Comparison of ENCODE assay signal across 33 cellular contexts in the genomic region with DNA sequence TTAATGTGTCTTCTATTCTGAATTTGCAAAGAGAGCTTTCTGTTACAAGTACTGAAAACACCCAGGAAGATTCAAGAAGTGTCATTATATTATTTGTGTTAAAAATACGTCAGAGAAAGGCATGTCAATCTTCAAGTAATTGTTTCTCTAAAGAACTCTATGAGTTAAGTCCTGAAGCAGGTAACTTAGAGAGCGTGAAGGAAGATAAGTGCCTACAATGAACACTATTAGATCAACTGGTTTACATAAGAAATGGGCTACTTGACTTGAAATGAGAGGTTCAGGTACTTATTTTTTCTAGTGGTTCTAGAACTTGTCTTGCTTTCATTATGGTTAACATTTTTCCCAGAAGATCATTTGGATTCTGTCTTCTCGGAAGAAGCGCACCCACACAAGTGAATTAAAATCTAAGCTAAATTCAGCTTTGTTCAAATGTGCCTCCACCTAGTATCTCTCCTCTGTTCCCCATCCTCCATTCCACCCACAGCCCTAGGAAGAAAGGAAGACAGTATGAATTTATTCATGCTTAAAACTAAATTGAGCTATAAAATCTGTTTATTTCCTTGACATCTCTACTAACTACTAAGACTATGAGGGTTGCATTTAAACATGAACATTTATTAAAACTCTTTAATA.
"Had no signal": no experiment of that assay in that cellular context is flagged by ENCODE, and none has a peak within 500 bp of the region (broad histone marks: within the 10 kb centered on the region; RNA-seq: fewer than 3 reads in every experiment).

No MANE protein-coding gene starts in this region.

- H3K27ac ChIP-seq: brain microvascular endothelial cell, Peyer's patch, SJSA1, VCaP had no signal

- H3K36me3 Mint-ChIP-seq: activated CD8-positive, alpha-beta memory T cell treated with anti-CD3 and anti-CD28 coated beads, Interleukin-2, amount 10 ng/mL, durations not matched to agents 7 days and 5 days; activated naive CD8-positive, alpha-beta T cell treated with anti-CD3 and anti-CD28 coated beads for 36 hours; T-cell had no signal

- H3K27me3 ChIP-seq: brain microvascular endothelial cell, Peyer's patch, SJSA1 had no signal

- H3K4me3 Mint-ChIP-seq: activated B cell treated with CpG ODN at 0.5 μM for 24 hours; activated CD4-positive, alpha-beta memory T cell treated with anti-CD3 and anti-CD28 coated beads, Interleukin-2, amount 10 ng/mL, durations not matched to agents 7 days and 5 days; activated CD8-positive, alpha-beta memory T cell treated with anti-CD3 and anti-CD28 coated beads, Interleukin-2, amount 10 ng/mL, durations not matched to agents 7 days and 5 days; activated naive CD8-positive, alpha-beta T cell treated with anti-CD3 and anti-CD28 coated beads for 36 hours; activated T-cell treated with anti-CD3 and anti-CD28 coated beads, Interleukin-2, amount 50 U/mL, for 72 hours; activated T-helper 17 cell treated with anti-CD3 and anti-CD28 coated beads, Interleukin-2, amount 50 U/mL, for 72 hours; T-cell had no signal

- DNase-seq: activated B cell treated with CpG ODN at 0.5 μM for 24 hours; activated CD4-positive, alpha-beta memory T cell treated with anti-CD3 and anti-CD28 coated beads, Interleukin-2, amount 10 ng/mL, durations not matched to agents 7 days and 5 days; activated CD4-positive, alpha-beta T cell treated with anti-CD3 and anti-CD28 coated beads for 4 hours; activated CD4-positive, alpha-beta T cell treated with anti-CD3 and anti-CD28 coated beads, Interleukin-2, amount 50 U/mL, for 1 hour; activated CD4-positive, CD25-positive, alpha-beta regulatory T cell treated with anti-CD3 and anti-CD28 coated beads, Interleukin-2, amount 50 U/mL, for 72 hours; activated CD8-positive, alpha-beta memory T cell treated with anti-CD3 and anti-CD28 coated beads for 24 hours; activated CD8-positive, alpha-beta memory T cell treated with anti-CD3 and anti-CD28 coated beads, Interleukin-2, amount 10 ng/mL, durations not matched to agents 7 days and 5 days; activated CD8-positive, alpha-beta memory T cell treated with anti-CD3 and anti-CD28 coated beads, Interleukin-2, amount 50 U/mL, for 48 hours; activated effector memory CD4-positive, alpha-beta T cell treated with anti-CD3 and anti-CD28 coated beads, Interleukin-2, amount 50 U/mL, for 16 hours; activated naive CD4-positive, alpha-beta T cell; activated naive CD4-positive, alpha-beta T cell treated with anti-CD3 and anti-CD28 coated beads, Interleukin-2, amount 50 U/mL, for 16 hours; activated naive CD8-positive, alpha-beta T cell treated with anti-CD3 and anti-CD28 coated beads for 36 hours; activated T-cell treated with anti-CD3 and anti-CD28 coated beads, Interleukin-2, amount 50 U/mL, for 72 hours; amniotic stem cell; aorta; brain microvascular endothelial cell; NCI-H1105; NCI-H1417 treated with DMSO at 0.1 percent for 48 hours; NCI-H187 treated with DMSO at 0.1 percent for 48 hours; NCI-H2081; NCI-H524 treated with DMSO at 0.1 percent for 48 hours; PC-3; Peyer's patch; RPMI8226; SHP77 treated with DMSO at 0.1 percent for 48 hours; SK-N-SH; T-cell; T-helper 2 cell; T-helper 9 cell had no signal

- H3K9ac ChIP-seq: SK-N-SH had no signal

- H3K9me2 ChIP-seq: SK-N-SH had no signal

- ATAC-seq: activated CD8-positive, alpha-beta memory T cell treated with anti-CD3 and anti-CD28 coated beads, Interleukin-2, amount 10 ng/mL, durations not matched to agents 7 days and 5 days; activated T-cell treated with anti-CD3 and anti-CD28 coated beads, Interleukin-2, amount 50 U/mL, for 72 hours; activated T-helper 17 cell treated with anti-CD3 and anti-CD28 coated beads, Interleukin-2, amount 50 U/mL, for 72 hours; K562; PC-3; T-cell had no signal

- FAIRE-seq: K562 had no signal

- H3K4me1 Mint-ChIP-seq: activated B cell treated with CpG ODN at 0.5 μM for 24 hours; activated CD4-positive, alpha-beta memory T cell treated with anti-CD3 and anti-CD28 coated beads, Interleukin-2, amount 10 ng/mL, durations not matched to agents 7 days and 5 days; activated CD8-positive, alpha-beta memory T cell treated with anti-CD3 and anti-CD28 coated beads, Interleukin-2, amount 10 ng/mL, durations not matched to agents 7 days and 5 days; activated naive CD8-positive, alpha-beta T cell treated with anti-CD3 and anti-CD28 coated beads for 36 hours; activated T-helper 17 cell treated with anti-CD3 and anti-CD28 coated beads, Interleukin-2, amount 50 U/mL, for 72 hours; T-cell had no signal

- H3K4me3 ChIP-seq: K562, Peyer's patch, SJSA1 had no signal

- H3K9me3 ChIP-seq: Peyer's patch, SJSA1, SK-N-SH had no signal

- H3K27ac Mint-ChIP-seq: activated B cell treated with CpG ODN at 0.5 μM for 24 hours; activated CD4-positive, alpha-beta memory T cell treated with anti-CD3 and anti-CD28 coated beads, Interleukin-2, amount 10 ng/mL, durations not matched to agents 7 days and 5 days; activated CD8-positive, alpha-beta memory T cell treated with anti-CD3 and anti-CD28 coated beads, Interleukin-2, amount 10 ng/mL, durations not matched to agents 7 days and 5 days; activated naive CD8-positive, alpha-beta T cell treated with anti-CD3 and anti-CD28 coated beads for 36 hours; activated T-cell treated with anti-CD3 and anti-CD28 coated beads, Interleukin-2, amount 50 U/mL, for 72 hours; activated T-helper 17 cell treated with anti-CD3 and anti-CD28 coated beads, Interleukin-2, amount 50 U/mL, for 72 hours; T-cell had no signal

- H3K36me3 ChIP-seq: brain microvascular endothelial cell, Peyer's patch, SJSA1 had no signal

- H3K27me3 Mint-ChIP-seq: activated B cell treated with CpG ODN at 0.5 μM for 24 hours; activated CD4-positive, alpha-beta memory T cell treated with anti-CD3 and anti-CD28 coated beads, Interleukin-2, amount 10 ng/mL, durations not matched to agents 7 days and 5 days; activated CD8-positive, alpha-beta memory T cell treated with anti-CD3 and anti-CD28 coated beads, Interleukin-2, amount 10 ng/mL, durations not matched to agents 7 days and 5 days; T-cell had no signal

- H3K4me2 ChIP-seq: SK-N-SH had no signal

- H3K4me1 ChIP-seq: Peyer's patch, SJSA1 had no signal

- H3K9me3 Mint-ChIP-seq: activated CD4-positive, alpha-beta memory T cell treated with anti-CD3 and anti-CD28 coated beads, Interleukin-2, amount 10 ng/mL, durations not matched to agents 7 days and 5 days; activated naive CD8-positive, alpha-beta T cell treated with anti-CD3 and anti-CD28 coated beads for 36 hours; activated T-helper 17 cell treated with anti-CD3 and anti-CD28 coated beads, Interleukin-2, amount 50 U/mL, for 72 hours had no signal
